1 cellular context compared by ENCODE assay signal in genomic region chr15:89330119-89330518, GRCh38.
TF ChIP-seq lines count a peak whose summit lies in the region.

No MANE protein-coding gene starts in this region.

TF ChIP-seq in SK-N-SH, 30 proteins besides CTCF, POLR2A, EP300 and RAD21:
- TF ChIP-seq REST (IDR thresholded peaks at IDR 0.05; ENCODE audit: low read depth, low read length), result no peak
- no peak for TF ChIP-seq RXRA (IDR thresholded peaks at IDR 0.05; ENCODE audit: borderline replicate concordance, low read depth)
- TF ChIP-seq USF1 (IDR thresholded peaks at IDR 0.05; ENCODE audit: borderline replicate concordance, low read depth), result no peak
- TF ChIP-seq POLR2AphosphoS5 (IDR thresholded peaks at IDR 0.05; ENCODE audit: low read depth, low read length), result no peak
